In genomic region chr15:81410318-81410753, GRCh38 we compare ENCODE assay signal across 8 cellular contexts. TPM values are rescaled to one million over a fixed set of nuclear protein-coding genes. Genes with fewer than 3 reads are reported as not detected.
A peak's percentile ranks its signal among the peaks of the same experiment; 100 is the strongest.
DNase-seq lines count a peak whose midpoint lies in the region; ATAC-seq, FAIRE-seq and TF ChIP-seq lines count a peak whose summit lies in the region.

No MANE protein-coding gene starts in this region.

- in situ Hi-C loops in K562 (cut with MboI), result no loop called here

- no peak overlapping the region for H2AFZ ChIP-seq in K562 (ENCODE audit: low read depth, low read length)

- H3K9me3 ChIP-seq in K562 (replicated peaks; ENCODE audit: control insufficient read depth, insufficient read depth, low read depth, low read length) (no peaks in the 10 kb centered on the region), sigmoid colon (no peaks in the 10 kb centered on the region)

- peak; percentile 69 to 76 for TF ChIP-seq RAD21 in K562 (CRISPR knock-in tag; conservative IDR thresholded peaks at IDR 0.05 in 1 of 2, IDR thresholded peaks at IDR 0.05 in 1 of 2)

- no peak overlapping the region for H3K9ac ChIP-seq in K562 (ENCODE audit: insufficient read depth in 1 of 2, low read depth in 2 of 2, low read length in 2 of 2)

- H3K4me2 ChIP-seq in K562 (ENCODE audit: insufficient read depth, low read length), result no peak overlapping the region

- H3K4me1 ChIP-seq in K562 (replicated peaks in 1 of 2; ENCODE audit: control insufficient read depth in 2 of 2, insufficient read depth in 2 of 2, low read length in 2 of 2), result peaks cover 0 to 5% of the 10 kb centered on the region in 2 experiments; a peak in 2 of 5 replicates
- peaks cover 0 to 8% (median 0%) of the 10 kb centered on the region in 4 donors for H3K4me1 ChIP-seq in sigmoid colon

- TF ChIP-seq CTCF in K562 (IDR thresholded peaks at IDR 0.05 in 2 of 3, conservative IDR thresholded peaks at IDR 0.05 in 1 of 3; ENCODE audit: insufficient read depth in 2 of 3, low read depth in 1 of 3, low read length in 3 of 3) (peak; percentile 47 to 64 (median 51); a peak in 5 of 6 replicates), sigmoid colon (IDR thresholded peaks at IDR 0.05) (peak in 3 of 4 experiments; percentile 32 to 48 (median 46))

- TF ChIP-seq POLR2A in K562 (conservative IDR thresholded peaks at IDR 0.05) (no peak), sigmoid colon (IDR thresholded peaks at IDR 0.05) (no peak)

- 0% methylated on average over 4 of the region's 4 CpGs for WGBS in K562 (ENCODE audit: insufficient coverage, low coverage, missing lambda C conversion rate)
- WGBS in sigmoid colon, 2 donors, result 0 to 2% methylated on average over 4 of the region's 4 CpGs

- BruUV-seq in K562 (replicated peaks; lab: Mats Ljungman, UMichigan), result no TSS peak

- peaks cover 2 to 22% of the 10 kb centered on the region in 2 experiments; a peak in 3 of 5 replicates for H3K27me3 ChIP-seq in K562 (ENCODE audit: control insufficient read depth in 2 of 2, insufficient read depth in 2 of 2, low read length in 2 of 2)
- H3K27me3 ChIP-seq in sigmoid colon, result peaks cover 0 to 3% (median 0%) of the 10 kb centered on the region in 3 donors

- H3K9me1 ChIP-seq in K562 (ENCODE audit: control insufficient read depth, insufficient read depth, low read length), result no peaks in the 10 kb centered on the region

- ATAC-seq in K562 (peak; percentile 63), HG02610 (IDR thresholded peaks at IDR 0.05; ENCODE audit: unreplicated experiment) (no peak)

- no peak overlapping the region for H3K27ac ChIP-seq in K562 (ENCODE audit: extremely low read depth, low read depth, low read length)
- no peak overlapping the region for H3K27ac ChIP-seq in sigmoid colon

- CTCF ChIA-PET in K562 (lab: Yijun Ruan, JAX; ENCODE audit: low intra/inter-chr PET ratio), result no interaction called here

- DNase-seq in DMS53 treated with DMSO at 0.1 percent for 48 hours (lab: John Stamatoyannopoulos, UW; ENCODE audit: unreplicated experiment) (peak; percentile 46), HT-29 (ENCODE audit: low spot score) (peak; percentile 84), NCI-H748 treated with DMSO at 0.1 percent for 48 hours (lab: John Stamatoyannopoulos, UW) (peak; percentile 34), K562 (ENCODE audit: extremely low read depth in 1 of 4, low spot score in 3 of 4) (peak in 2 of 4 experiments; percentile 19 to 54), hippocampal formation (lab: John Stamatoyannopoulos, UW) (peak; percentile 2 to 77), sigmoid colon (peak; percentile 77)
- no peak for DNase-seq in effector CD4-positive, alpha-beta T cell

- H3K4me3 ChIP-seq in K562, result no peak overlapping the region
- H3K4me3 ChIP-seq in sigmoid colon, result no peak overlapping the region

- TF ChIP-seq EP300 in K562 (IDR thresholded peaks at IDR 0.05; ENCODE audit: low read length) (no peak), sigmoid colon (IDR thresholded peaks at IDR 0.05) (no peak)

- intact Hi-C loops in K562 (cut with micrococcal nuclease), result no loop called here
- intact Hi-C loops in sigmoid colon (cut with DNase I), result loop anchor here (2.0 to 5.0 kb wide), 2 partner anchors 70 to 787 kb away; no protein-coding TSS in a partner anchor

- no peaks in the 10 kb centered on the region for H3K79me2 ChIP-seq in K562 (ENCODE audit: control insufficient read depth, insufficient read depth, low read length)

- POLR2A ChIA-PET in K562 (lab: Yijun Ruan, JAX), result interaction anchor here (0.7 kb wide), 1 partner anchor 397 kb away, joined by 3 read pairs; no protein-coding TSS in a partner anchor

- H3K36me3 ChIP-seq in K562 (ENCODE audit: control insufficient read depth, insufficient read depth, low read length) (no peaks in the 10 kb centered on the region), sigmoid colon (no peaks in the 10 kb centered on the region)

- peak; percentile 89 for FAIRE-seq in K562 (lab: Jason Lieb, UNC)

- H4K20me1 ChIP-seq in K562 (replicated peaks; ENCODE audit: control insufficient read depth, insufficient read depth, low read length), result no peaks in the 10 kb centered on the region

TF ChIP-seq in K562, 482 proteins besides CTCF, POLR2A, EP300 and RAD21 (continues in another document):
- TF ChIP-seq ZNF561 (CRISPR knock-in tag; conservative IDR thresholded peaks at IDR 0.05) (no peak), ADNP (tag; IDR thresholded peaks at IDR 0.05) (no peak), HOXB6 (CRISPR knock-in tag; IDR thresholded peaks at IDR 0.05; ENCODE audit: borderline replicate concordance) (no peak), ZC3H11A (IDR thresholded peaks at IDR 0.05; ENCODE audit: low read depth, low read length) (no peak), KDM1A (IDR thresholded peaks at IDR 0.05) (no peak), DMBX1 (CRISPR knock-in tag; IDR thresholded peaks at IDR 0.05; ENCODE audit: borderline replicate concordance) (no peak), HDAC1 (IDR thresholded peaks at IDR 0.05) (no peak), ETS2 (tag; IDR thresholded peaks at IDR 0.05; ENCODE audit: borderline replicate concordance, poor library complexity, severe bottlenecking) (no peak), DEAF1 (CRISPR knock-in tag; IDR thresholded peaks at IDR 0.05) (0 out of 2 replicates have a peak, but pooled peaks have one; percentile 16), SRSF1 (IDR thresholded peaks at IDR 0.05; ENCODE audit: low read depth, low read length) (no peak), NCOA4 (IDR thresholded peaks at IDR 0.05; ENCODE audit: partially characterized antibody) (no peak), MCM5 (IDR thresholded peaks at IDR 0.05; ENCODE audit: low read depth) (no peak), PHF20 (IDR thresholded peaks at IDR 0.05; ENCODE audit: partially characterized antibody) (no peak)
- TF ChIP-seq, protein P1, sequence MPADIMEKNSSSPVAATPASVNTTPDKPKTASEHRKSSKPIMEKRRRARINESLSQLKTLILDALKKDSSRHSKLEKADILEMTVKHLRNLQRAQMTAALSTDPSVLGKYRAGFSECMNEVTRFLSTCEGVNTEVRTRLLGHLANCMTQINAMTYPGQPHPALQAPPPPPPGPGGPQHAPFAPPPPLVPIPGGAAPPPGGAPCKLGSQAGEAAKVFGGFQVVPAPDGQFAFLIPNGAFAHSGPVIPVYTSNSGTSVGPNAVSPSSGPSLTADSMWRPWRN (IDR thresholded peaks at IDR 0.05; ENCODE audit: low read depth), result no peak
- TF ChIP-seq, protein P2, sequence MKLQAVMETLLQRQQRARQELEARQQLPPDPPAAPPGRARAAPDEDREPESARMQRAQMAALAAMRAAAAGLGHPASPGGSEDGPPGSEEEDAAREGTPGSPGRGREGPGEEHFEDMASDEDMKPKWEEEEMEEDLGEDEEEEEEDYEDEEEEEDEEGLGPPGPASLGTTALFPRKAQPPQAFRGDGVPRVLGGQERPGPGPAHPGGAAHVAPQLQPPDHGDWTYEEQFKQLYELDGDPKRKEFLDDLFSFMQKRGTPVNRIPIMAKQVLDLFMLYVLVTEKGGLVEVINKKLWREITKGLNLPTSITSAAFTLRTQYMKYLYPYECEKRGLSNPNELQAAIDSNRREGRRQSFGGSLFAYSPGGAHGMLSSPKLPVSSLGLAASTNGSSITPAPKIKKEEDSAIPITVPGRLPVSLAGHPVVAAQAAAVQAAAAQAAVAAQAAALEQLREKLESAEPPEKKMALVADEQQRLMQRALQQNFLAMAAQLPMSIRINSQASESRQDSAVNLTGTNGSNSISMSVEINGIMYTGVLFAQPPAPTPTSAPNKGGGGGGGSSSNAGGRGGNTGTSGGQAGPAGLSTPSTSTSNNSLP (IDR thresholded peaks at IDR 0.05; ENCODE audit: borderline replicate concordance, low read depth, low read length), result peak; percentile 81; the same call in 1 of the 2 replicates

RNA-seq across cellular contexts. Expression of gene TMC3, which starts 36.3 kb away (rescaled TPM):
- not detected in 2 replicates for total RNA-seq in HT-29 (2014; rRNA removed; shearing (Covaris generic))
- total RNA-seq in K562 (2011; cell fraction: chromatin; rRNA removed; ENCODE audit: low replicate concordance), result not detected in 2 replicates
- not detected in 2 replicates for total RNA-seq in K562 (2011; cell fraction: nucleolus; rRNA removed)
- total RNA-seq in K562 (2011; cell fraction: nucleoplasm; rRNA removed), result not detected in 2 replicates
- total RNA-seq in K562 (2014; rRNA removed) (not detected in 2 replicates), K562 (2014; rRNA removed; fragmentation: Illumina TruSeq; extraction: Trizol) (not detected in 2 replicates), K562 (2015; rRNA removed; fragmentation: Illumina TruSeq; extraction: Trizol) (not detected in 2 replicates), K562 (2021) (not detected in 2 replicates), sigmoid colon (under 1 TPM; 0.55 to 0.82 (median 0.70) TPM)
- polyA plus RNA-seq in K562 (2011; rRNA removed) (not detected in 2 replicates), K562 (2014; fragmentation: Illumina TruSeq; extraction: Trizol) (not detected in 2 replicates), K562 (2014; fragmentation: Nextera tagmentation; extraction: Ambion mirVana) (under 1 TPM; 0.01 to 0.14 TPM), K562 (2014; rRNA removed) (not detected in 2 replicates), sigmoid colon (under 1 TPM in 1 of 3 donors, not detected in 2; 0.25 TPM)
- polyA plus RNA-seq in K562 (2011; cell fraction: cytosol; rRNA removed), result not detected in 2 replicates
- polyA plus RNA-seq in K562 (2011; cell fraction: nucleus; rRNA removed), result not detected in 2 replicates
- 0.06 and 0.14 TPM in 2 replicates for polyA plus RNA-seq in K562 (2012)
- not detected in 2 replicates for polyA minus RNA-seq in K562 (2011; rRNA and poly(A)+ RNA removed)
- polyA minus RNA-seq in K562 (2011; cell fraction: cytosol; rRNA and poly(A)+ RNA removed), result not detected in 2 replicates
- polyA minus RNA-seq in K562 (2011; cell fraction: nucleus; rRNA and poly(A)+ RNA removed), result not detected in 2 replicates
